Comparison of ENCODE assay signal across 13 cellular contexts in the genomic region with DNA sequence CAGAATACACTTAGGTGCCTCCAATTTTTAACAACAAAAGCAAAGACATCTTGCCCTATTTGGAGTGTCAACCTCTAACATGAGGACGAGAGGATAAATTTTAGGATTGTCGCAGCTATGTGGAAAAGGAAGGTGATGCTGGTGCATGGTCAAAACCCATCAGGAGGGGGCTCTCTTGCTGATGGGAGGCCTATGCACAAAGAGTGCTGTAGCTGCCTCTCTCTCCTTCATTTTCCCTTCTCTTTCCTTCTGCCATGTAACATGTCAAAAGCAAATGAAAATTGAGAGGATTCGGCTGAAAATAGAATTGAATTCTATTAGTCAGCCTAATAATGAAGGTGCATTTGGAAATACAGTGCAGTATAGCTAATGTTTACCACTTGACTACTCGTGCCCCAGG.
DNase-seq lines count a peak whose midpoint lies in the region; ATAC-seq, FAIRE-seq and TF ChIP-seq lines count a peak whose summit lies in the region.
"Had no signal": no experiment of that assay in that cellular context is flagged by ENCODE, and none has a peak within 500 bp of the region (broad histone marks: within the 10 kb centered on the region; RNA-seq: fewer than 3 reads in every experiment).

No MANE protein-coding gene starts in this region.

- H4K20me1 ChIP-seq in GM12878 (ENCODE audit: control insufficient read depth, insufficient read depth), result no peaks in the 10 kb centered on the region

- WGBS in GM12878 (ENCODE audit: insufficient coverage, insufficient replicate concordance, low lambda C conversion rate, missing lambda C conversion rate), result 43% methylated on average over 4 of the region's 4 CpGs
- WGBS in liver, result 88% methylated on average over 4 of the region's 4 CpGs

- SMC1A ChIA-PET in GM12878 (lab: Charles Lee; ENCODE audit: uncharacterized antibody, unreplicated experiment), result interaction anchor here (0.8 to 3.4 kb wide), 21 partner anchors 10 to 872 kb away, joined by 3 to 16 read pairs (median 4); partner anchors contain the start of gene ZNF462

- H2AFZ ChIP-seq in GM12878 (ENCODE audit: control insufficient read depth, low read depth, low read length), result no peak overlapping the region
- H2AFZ ChIP-seq: parathyroid adenoma had no signal

- RAD21 ChIA-PET in GM12878 (lab: Charles Lee; ENCODE audit: unreplicated experiment), result interaction anchor here (0.6 to 2.2 kb wide), 11 partner anchors 26 to 888 kb away, joined by 3 to 10 read pairs (median 3); no protein-coding TSS in a partner anchor

- no peak overlapping the region for H3K27ac ChIP-seq in GM12878 (ENCODE audit: control insufficient read depth, insufficient read depth)
- no peak overlapping the region for H3K27ac ChIP-seq in liver (ENCODE audit: low read depth in 1 of 2, low read length in 2 of 2)
- H3K27ac ChIP-seq in A673 (ENCODE audit: low read depth, low read length, poor library complexity, severe bottlenecking), result no peak overlapping the region
- H3K27ac ChIP-seq: parathyroid adenoma, tibial nerve had no signal

- CTCF ChIA-PET in GM12878 (lab: Yijun Ruan, JAX), result interaction anchor here (0.7 to 2.8 kb wide), 19 partner anchors 9 to 888 kb away, joined by 3 to 14 read pairs (median 5); no protein-coding TSS in a partner anchor
- CTCF ChIA-PET in A673 (lab: Charles Lee), result no interaction called here

- no peaks in the 10 kb centered on the region for H3K79me2 ChIP-seq in GM12878 (ENCODE audit: control insufficient read depth, insufficient read depth, low read length)
- H3K79me2 ChIP-seq: parathyroid adenoma had no signal

- ATAC-seq in GM12878, result peak; percentile 41; the same call in 1 of the 3 replicates
- ATAC-seq in HG03442 (IDR thresholded peaks at IDR 0.05; ENCODE audit: unreplicated experiment), result no peak

- TF ChIP-seq RAD21 in GM12878 (IDR thresholded peaks at IDR 0.05; ENCODE audit: insufficient read depth, low read depth, low read length), result no peak
- peak; percentile 52 to 65 for TF ChIP-seq RAD21 in liver (IDR thresholded peaks at IDR 0.05)

- DNase-seq in DMS 273 (lab: John Stamatoyannopoulos, UW; ENCODE audit: unreplicated experiment) (peak; percentile 68), HT1080 (ENCODE audit: low read depth) (peak; percentile 7), GM12878 (ENCODE audit: low read depth, low spot score) (no peak), AG08395 (ENCODE audit: low spot score) (no peak), A673 (ENCODE audit: low spot score) (no peak), occipital lobe (lab: John Stamatoyannopoulos, UW) (no peak)
- DNase-seq: activated naive CD4-positive, alpha-beta T cell treated with anti-CD3 and anti-CD28 coated beads, Interleukin-2, amount 10 ng/mL, durations not matched to agents 7 days and 5 days; dermis blood vessel endothelial cell; RPMI8226 had no signal

- H3K36me3 ChIP-seq in GM12878 (ENCODE audit: control insufficient read depth in 2 of 2, insufficient read depth in 2 of 2, low read length in 1 of 2) (no peaks in the 10 kb centered on the region), liver (ENCODE audit: control insufficient read depth in 4 of 4, insufficient read depth in 3 of 4, low read depth in 1 of 4, low read length in 3 of 4) (no peaks in the 10 kb centered on the region), A673 (ENCODE audit: insufficient read depth, low read length, poor library complexity, severe bottlenecking) (no peaks in the 10 kb centered on the region)
- H3K36me3 ChIP-seq: tibial nerve had no signal

- TF ChIP-seq POLR2A in GM12878 (IDR thresholded peaks at IDR 0.05; ENCODE audit: low read depth, low read length), result no peak

- H3K9ac ChIP-seq in GM12878 (ENCODE audit: control insufficient read depth, insufficient read depth, low read length), result no peak overlapping the region
- no peak overlapping the region for H3K9ac ChIP-seq in liver (ENCODE audit: low read depth in 1 of 2, low read length in 2 of 2)
- H3K9ac ChIP-seq: parathyroid adenoma had no signal

- POLR2A ChIA-PET in GM12878 (lab: Charles Lee), result no interaction called here
- POLR2A ChIA-PET in A673 (lab: Charles Lee; ENCODE audit: low non-redundant PET), result no interaction called here

- BruUV-seq in GM12878 (replicated peaks; lab: Mats Ljungman, UMichigan), result no TSS peak
- no TSS peak for BruUV-seq in A673 (replicated peaks; lab: Mats Ljungman, UMichigan)

- no peak for FAIRE-seq in GM12878 (lab: Jason Lieb, UNC)

- H3K4me1 ChIP-seq in GM12878 (ENCODE audit: control insufficient read depth, insufficient read depth, low read length) (no peaks in the 10 kb centered on the region), liver (ENCODE audit: control insufficient read depth in 4 of 4, insufficient read depth in 4 of 4, low read length in 3 of 4) (no peaks in the 10 kb centered on the region), A673 (ENCODE audit: insufficient read depth, low read length, poor library complexity, severe bottlenecking) (no peaks in the 10 kb centered on the region)
- H3K4me1 ChIP-seq: parathyroid adenoma had no signal

- TF ChIP-seq CTCF in GM12878 (IDR thresholded peaks at IDR 0.05 in 2 of 3, conservative IDR thresholded peaks at IDR 0.05 in 1 of 3; ENCODE audit: control insufficient read depth in 2 of 3, extremely low read depth in 1 of 3, insufficient read depth in 1 of 3, low read depth in 3 of 3, low read length in 3 of 3) (peak in 1 of 3 experiments; percentile 37; a peak in 1 of 6 replicates), liver (IDR thresholded peaks at IDR 0.05; ENCODE audit: low read depth, low read length, missing input control) (no peak), A673 (conservative IDR thresholded peaks at IDR 0.05; ENCODE audit: low read depth, low read length) (no peak)

- H3K27me3 ChIP-seq in GM12878 (replicated peaks in 1 of 2; ENCODE audit: control insufficient read depth in 2 of 2, insufficient read depth in 2 of 2, low read length in 1 of 2) (no peaks in the 10 kb centered on the region), liver (ENCODE audit: control insufficient read depth in 4 of 4, insufficient read depth in 4 of 4, low read length in 3 of 4) (no peaks in the 10 kb centered on the region), A673 (replicated peaks; ENCODE audit: insufficient read depth, low read depth, low read length, poor library complexity) (peaks cover 3% of the 10 kb centered on the region)
- H3K27me3 ChIP-seq: tibial nerve had no signal

- intact Hi-C loops in GM12878 (cut with micrococcal nuclease; ENCODE audit: unreplicated experiment), result loop anchor here (10.0 kb wide), 1 partner anchor 891 kb away; no protein-coding TSS in a partner anchor
- intact Hi-C loops in A673 (cut with micrococcal nuclease; ENCODE audit: unreplicated experiment), result no loop called here

- no peak for TF ChIP-seq EP300 in GM12878 (IDR thresholded peaks at IDR 0.05; ENCODE audit: borderline replicate concordance in 1 of 2, control insufficient read depth in 1 of 2, low read depth in 2 of 2, low read length in 2 of 2)

- H3K9me3 ChIP-seq in GM12878 (replicated peaks; ENCODE audit: control insufficient read depth, insufficient read depth, low read length) (no peaks in the 10 kb centered on the region), liver (ENCODE audit: control insufficient read depth in 4 of 4, low read length in 3 of 4) (peaks cover 0 to 5% (median under 1%) of the 10 kb centered on the region in 4 donors), A673 (ENCODE audit: low read depth, low read length, poor library complexity, severe bottlenecking) (no peaks in the 10 kb centered on the region)
- H3K9me3 ChIP-seq: tibial nerve had no signal

- H3K4me2 ChIP-seq in GM12878 (ENCODE audit: control insufficient read depth, insufficient read depth), result no peak overlapping the region

- no peak overlapping the region for H3K4me3 ChIP-seq in GM12878
- H3K4me3 ChIP-seq in liver (ENCODE audit: low read depth in 1 of 3, low read length in 3 of 3), result no peak overlapping the region
- no peak overlapping the region for H3K4me3 ChIP-seq in A673 (ENCODE audit: low read depth, low read length, poor library complexity, severe bottlenecking)
- H3K4me3 ChIP-seq: tibial nerve had no signal

- in situ Hi-C loops in GM12878 (cut with MboI), result no loop called here

TF ChIP-seq in GM12878, 131 proteins besides CTCF, POLR2A, EP300 and RAD21:
- TF ChIP-seq, protein P1, sequence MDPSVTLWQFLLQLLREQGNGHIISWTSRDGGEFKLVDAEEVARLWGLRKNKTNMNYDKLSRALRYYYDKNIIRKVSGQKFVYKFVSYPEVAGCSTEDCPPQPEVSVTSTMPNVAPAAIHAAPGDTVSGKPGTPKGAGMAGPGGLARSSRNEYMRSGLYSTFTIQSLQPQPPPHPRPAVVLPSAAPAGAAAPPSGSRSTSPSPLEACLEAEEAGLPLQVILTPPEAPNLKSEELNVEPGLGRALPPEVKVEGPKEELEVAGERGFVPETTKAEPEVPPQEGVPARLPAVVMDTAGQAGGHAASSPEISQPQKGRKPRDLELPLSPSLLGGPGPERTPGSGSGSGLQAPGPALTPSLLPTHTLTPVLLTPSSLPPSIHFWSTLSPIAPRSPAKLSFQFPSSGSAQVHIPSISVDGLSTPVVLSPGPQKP (IDR thresholded peaks at IDR 0.05; ENCODE audit: low read depth, low read length), result no peak
- TF ChIP-seq GATAD2B (conservative IDR thresholded peaks at IDR 0.05; ENCODE audit: low read depth), result no peak
- TF ChIP-seq CBFB (IDR thresholded peaks at IDR 0.05; ENCODE audit: low read depth), result no peak
- TF ChIP-seq RELA (IDR thresholded peaks at IDR 0.05; ENCODE audit: borderline replicate concordance, partially characterized antibody), result no peak
- TF ChIP-seq BCL11A (IDR thresholded peaks at IDR 0.05; ENCODE audit: low read depth, low read length), result no peak
- peak; percentile 32; the same call in 1 of the 2 replicates for TF ChIP-seq SMC3 (IDR thresholded peaks at IDR 0.05; ENCODE audit: borderline replicate concordance, low read length)

Comparison
In these comparisons a context has a peak if more than half of its experiments do, and no peak if none do; other contexts are left out.
1. DNase-seq: peak in DMS 273 (single experiment) and HT1080 (single experiment); none in GM12878 (single experiment), AG08395 (single experiment), A673 (single experiment) and occipital lobe (single experiment).